Comparison of ENCODE assay signal across 17 cellular contexts in the genomic region with DNA sequence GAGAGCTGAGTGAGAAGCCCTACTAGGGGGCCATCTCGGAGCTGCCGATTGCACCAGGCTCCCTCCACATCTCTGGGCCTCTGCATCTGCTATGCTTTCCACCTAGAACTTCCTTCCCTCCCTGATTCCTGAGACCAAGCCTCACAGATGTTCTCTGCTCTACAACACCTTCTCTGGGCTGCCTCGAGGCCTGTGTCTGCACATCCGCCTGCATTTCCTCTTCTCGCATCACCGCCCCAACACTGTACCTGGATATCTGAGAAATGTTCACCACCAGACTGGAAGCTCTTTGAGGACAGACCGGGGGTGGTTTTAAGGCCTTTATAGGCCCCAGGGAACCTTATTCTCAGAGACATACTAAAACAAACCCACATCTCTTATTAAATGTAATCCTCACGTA. TPM values are rescaled to one million over a fixed set of nuclear protein-coding genes. Genes with fewer than 3 reads are reported as not detected.
DNase-seq lines count a peak whose midpoint lies in the region; ATAC-seq, FAIRE-seq and TF ChIP-seq lines count a peak whose summit lies in the region.
"Had no signal": no experiment of that assay in that cellular context is flagged by ENCODE, and none has a peak within 500 bp of the region (broad histone marks: within the 10 kb centered on the region; RNA-seq: fewer than 3 reads in every experiment).

No MANE protein-coding gene starts in this region.

- DNase-seq in NCI-H2171 treated with DMSO at 0.1 percent for 48 hours (lab: John Stamatoyannopoulos, UW): peak; percentile 34
- no peak for DNase-seq in NCI-H2171 (lab: John Stamatoyannopoulos, UW)
- no peak for DNase-seq in astrocyte (ENCODE audit: low read depth)
- DNase-seq in HuH-7.5 (ENCODE audit: low spot score): no peak
- DNase-seq in HTR-8/SVneo (ENCODE audit: insufficient read length, low spot score): no peak
- DNase-seq: activated T-cell treated with anti-CD3 and anti-CD28 coated beads for 4 hours, anterior cingulate cortex, NCI-H1694 had no signal

- no peak overlapping the region for H3K4me3 ChIP-seq in astrocyte (ENCODE audit: insufficient read depth, low read depth, low read length)
- H3K4me3 ChIP-seq in subcutaneous abdominal adipose tissue (ENCODE audit: low read depth in 1 of 5, low read length in 5 of 5): no peak overlapping the region
- H3K4me3 ChIP-seq: mucosa of descending colon, right lobe of liver, thoracic aorta had no signal

- H3K9ac ChIP-seq in astrocyte (ENCODE audit: low read length) (no peak overlapping the region), subcutaneous abdominal adipose tissue (ENCODE audit: low read length in 5 of 5) (no peak overlapping the region)
- H3K9ac ChIP-seq: KMS-11 had no signal

- peak overlapping the region; percentile 81 for H3K27ac Mint-ChIP-seq in astrocyte (ENCODE audit: unreplicated experiment)

- H3K36me3 Mint-ChIP-seq in astrocyte (ENCODE audit: low read depth, unreplicated experiment): peaks cover 5% of the 10 kb centered on the region

- TF ChIP-seq CTCF in astrocyte (IDR thresholded peaks at IDR 0.05; ENCODE audit: insufficient read depth, low read depth, low read length): no peak

- H3K27ac ChIP-seq in astrocyte (ENCODE audit: low read depth, low read length): peak overlapping the region; percentile 55
- H3K27ac ChIP-seq in layer of hippocampus (ENCODE audit: low read depth, low read length): peak overlapping the region; percentile 16
- H3K27ac ChIP-seq in subcutaneous abdominal adipose tissue (ENCODE audit: low read depth, low read length): peak overlapping the region; percentile 77
- H3K27ac ChIP-seq: 22Rv1, KMS-11, right lobe of liver, thoracic aorta had no signal

- H3K36me3 ChIP-seq in astrocyte (ENCODE audit: insufficient read depth, low read length): no peaks in the 10 kb centered on the region
- H3K36me3 ChIP-seq in subcutaneous abdominal adipose tissue (ENCODE audit: control insufficient read depth in 5 of 5, insufficient read depth in 5 of 5, low read length in 5 of 5): peaks cover 0 to 26% (median 14%) of the 10 kb centered on the region in 5 donors
- H3K36me3 ChIP-seq: right lobe of liver, thoracic aorta had no signal

- H3K27me3 ChIP-seq in astrocyte (ENCODE audit: insufficient read depth, low read length) (no peaks in the 10 kb centered on the region), layer of hippocampus (ENCODE audit: control insufficient read depth, insufficient read depth, low read length) (no peaks in the 10 kb centered on the region), subcutaneous abdominal adipose tissue (ENCODE audit: control insufficient read depth in 5 of 5, insufficient read depth in 4 of 5, low read length in 5 of 5) (no peaks in the 10 kb centered on the region)
- H3K27me3 ChIP-seq: right lobe of liver had no signal

- H3K9me3 ChIP-seq in astrocyte (ENCODE audit: insufficient read depth, low read depth, low read length) (no peaks in the 10 kb centered on the region), subcutaneous abdominal adipose tissue (ENCODE audit: control insufficient read depth in 5 of 5, low read length in 5 of 5) (no peaks in the 10 kb centered on the region)
- H3K9me3 ChIP-seq: mucosa of descending colon, right lobe of liver, thoracic aorta had no signal

- H3K27me3 Mint-ChIP-seq in astrocyte (ENCODE audit: low read depth, unreplicated experiment): no peaks in the 10 kb centered on the region

- H3K4me1 Mint-ChIP-seq in astrocyte (ENCODE audit: low read depth, unreplicated experiment): peaks cover 50% of the 10 kb centered on the region

- H3K4me1 ChIP-seq in astrocyte (ENCODE audit: insufficient read depth, low read length) (peaks cover 45% of the 10 kb centered on the region), subcutaneous abdominal adipose tissue (ENCODE audit: control insufficient read depth in 5 of 5, insufficient read depth in 5 of 5, low read length in 5 of 5) (peaks cover 0 to 79% (median 31%) of the 10 kb centered on the region in 5 donors)
- H3K4me1 ChIP-seq: right lobe of liver had no signal

- FAIRE-seq in astrocyte (lab: Jason Lieb, UNC) (no peak), HTR-8/SVneo (lab: Jason Lieb, UNC) (no peak)
- FAIRE-seq: endometrium had no signal

- peaks cover 19% of the 10 kb centered on the region for H4K20me1 ChIP-seq in astrocyte (ENCODE audit: insufficient read depth, low read length)

- no peak for ATAC-seq in HG02852 (IDR thresholded peaks at IDR 0.05; ENCODE audit: unreplicated experiment)
- ATAC-seq: mucosa of descending colon had no signal

- H3K4me3 Mint-ChIP-seq in astrocyte (ENCODE audit: unreplicated experiment): no peak overlapping the region

- no peak overlapping the region for H3K4me2 ChIP-seq in astrocyte (ENCODE audit: low read length)
- H3K4me2 ChIP-seq: KMS-11 had no signal

- H3K79me2 ChIP-seq in astrocyte (ENCODE audit: insufficient read depth, low read length): no peaks in the 10 kb centered on the region

- no peaks in the 10 kb centered on the region for H3K9me3 Mint-ChIP-seq in astrocyte (ENCODE audit: unreplicated experiment)

- no peak overlapping the region for H2AFZ ChIP-seq in astrocyte (ENCODE audit: low read depth, low read length)

RNA-seq across cellular contexts. Expression of a gene that starts 20.7 kb away (rescaled TPM):
- total RNA-seq in astrocyte: 49.9 and 53.7 TPM in 2 replicates

RNA-seq across cellular contexts. Expression of a gene that starts 53.8 kb away (rescaled TPM):
- total RNA-seq in astrocyte: 36.5 and 38.0 TPM in 2 replicates

RNA-seq across cellular contexts. Expression of a gene that starts 53.9 kb away (rescaled TPM):
- total RNA-seq in astrocyte: 11.0 and 11.5 TPM in 2 replicates

Comparison
In these comparisons a context has a peak if more than half of its experiments do, and no peak if none do; other contexts are left out.
1. H3K27ac ChIP-seq: peak in every context shown above with its lines; median percentile 77 in subcutaneous abdominal adipose tissue; 55 in astrocyte; 16 in layer of hippocampus.